In the genomic region with DNA sequence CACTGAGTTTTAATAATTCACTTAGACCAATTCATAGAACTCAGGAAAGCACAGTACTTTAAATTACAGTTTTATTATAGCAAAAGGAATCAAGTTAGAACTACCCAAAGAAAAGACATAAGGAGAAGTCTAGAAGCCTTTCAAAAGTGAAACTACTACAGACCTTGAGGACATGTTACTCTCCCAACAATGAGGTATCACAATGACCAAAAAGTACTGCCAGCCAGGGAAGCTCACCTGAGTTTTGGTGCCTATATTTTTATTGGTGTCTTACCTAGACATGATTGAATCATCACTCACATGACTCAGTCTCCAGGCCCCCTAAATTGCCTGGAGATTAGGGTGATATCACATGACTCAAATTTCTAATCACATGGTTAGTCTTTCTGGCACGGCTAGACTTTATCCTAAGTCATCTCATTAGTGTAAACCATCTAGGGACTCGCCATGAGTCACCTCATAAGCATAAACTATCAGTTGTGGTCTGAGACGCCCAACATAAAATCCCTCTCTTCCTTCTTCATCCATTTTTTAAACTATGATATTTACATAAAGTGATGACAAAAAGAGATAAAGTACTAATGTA, we compare ENCODE assay signal across 1 cellular context.
TF ChIP-seq lines count a peak whose summit lies in the region.

No MANE protein-coding gene starts in this region.

TF ChIP-seq in H1, 55 proteins besides CTCF, POLR2A, EP300 and RAD21:
- TF ChIP-seq JUN (IDR thresholded peaks at IDR 0.05; ENCODE audit: low read depth, low read length) (no peak), BACH1 (IDR thresholded peaks at IDR 0.05; ENCODE audit: low read length) (no peak), EGR1 (IDR thresholded peaks at IDR 0.05; ENCODE audit: borderline replicate concordance, low read depth, low read length) (no peak), SP2 (IDR thresholded peaks at IDR 0.05; ENCODE audit: low read length) (no peak), BCL11A (IDR thresholded peaks at IDR 0.05; ENCODE audit: low read depth in 2 of 2, low read length in 2 of 2) (no peak), SAP30 (IDR thresholded peaks at IDR 0.05; ENCODE audit: insufficient read depth, insufficient replicate concordance, low read length) (no peak), SIX5 (IDR thresholded peaks at IDR 0.05; ENCODE audit: low read depth, low read length) (no peak), CBX5 (IDR thresholded peaks at IDR 0.05; ENCODE audit: low read depth, low read length) (no peak), SRF (IDR thresholded peaks at IDR 0.05; ENCODE audit: low read depth, low read length) (no peak), RBBP5 (IDR thresholded peaks at IDR 0.05; ENCODE audit: borderline replicate concordance, low read depth, low read length) (no peak), TAF7 (optimal IDR thresholded peaks at IDR 0.05; ENCODE audit: borderline replicate concordance, low read depth, low read length) (no peak), FOSL1 (IDR thresholded peaks at IDR 0.05; ENCODE audit: insufficient read depth, low read depth, low read length) (no peak), CBX8 (IDR thresholded peaks at IDR 0.05; ENCODE audit: borderline replicate concordance, low read depth, low read length) (no peak), KDM4A (IDR thresholded peaks at IDR 0.05; ENCODE audit: low read depth, low read length, severe bottlenecking) (no peak), KDM5A (IDR thresholded peaks at IDR 0.05; ENCODE audit: low read length) (no peak), JUND (IDR thresholded peaks at IDR 0.05; ENCODE audit: low read length) (no peak), SIRT6 (IDR thresholded peaks at IDR 0.05; ENCODE audit: low read length) (no peak)
- TF ChIP-seq, protein P1, sequence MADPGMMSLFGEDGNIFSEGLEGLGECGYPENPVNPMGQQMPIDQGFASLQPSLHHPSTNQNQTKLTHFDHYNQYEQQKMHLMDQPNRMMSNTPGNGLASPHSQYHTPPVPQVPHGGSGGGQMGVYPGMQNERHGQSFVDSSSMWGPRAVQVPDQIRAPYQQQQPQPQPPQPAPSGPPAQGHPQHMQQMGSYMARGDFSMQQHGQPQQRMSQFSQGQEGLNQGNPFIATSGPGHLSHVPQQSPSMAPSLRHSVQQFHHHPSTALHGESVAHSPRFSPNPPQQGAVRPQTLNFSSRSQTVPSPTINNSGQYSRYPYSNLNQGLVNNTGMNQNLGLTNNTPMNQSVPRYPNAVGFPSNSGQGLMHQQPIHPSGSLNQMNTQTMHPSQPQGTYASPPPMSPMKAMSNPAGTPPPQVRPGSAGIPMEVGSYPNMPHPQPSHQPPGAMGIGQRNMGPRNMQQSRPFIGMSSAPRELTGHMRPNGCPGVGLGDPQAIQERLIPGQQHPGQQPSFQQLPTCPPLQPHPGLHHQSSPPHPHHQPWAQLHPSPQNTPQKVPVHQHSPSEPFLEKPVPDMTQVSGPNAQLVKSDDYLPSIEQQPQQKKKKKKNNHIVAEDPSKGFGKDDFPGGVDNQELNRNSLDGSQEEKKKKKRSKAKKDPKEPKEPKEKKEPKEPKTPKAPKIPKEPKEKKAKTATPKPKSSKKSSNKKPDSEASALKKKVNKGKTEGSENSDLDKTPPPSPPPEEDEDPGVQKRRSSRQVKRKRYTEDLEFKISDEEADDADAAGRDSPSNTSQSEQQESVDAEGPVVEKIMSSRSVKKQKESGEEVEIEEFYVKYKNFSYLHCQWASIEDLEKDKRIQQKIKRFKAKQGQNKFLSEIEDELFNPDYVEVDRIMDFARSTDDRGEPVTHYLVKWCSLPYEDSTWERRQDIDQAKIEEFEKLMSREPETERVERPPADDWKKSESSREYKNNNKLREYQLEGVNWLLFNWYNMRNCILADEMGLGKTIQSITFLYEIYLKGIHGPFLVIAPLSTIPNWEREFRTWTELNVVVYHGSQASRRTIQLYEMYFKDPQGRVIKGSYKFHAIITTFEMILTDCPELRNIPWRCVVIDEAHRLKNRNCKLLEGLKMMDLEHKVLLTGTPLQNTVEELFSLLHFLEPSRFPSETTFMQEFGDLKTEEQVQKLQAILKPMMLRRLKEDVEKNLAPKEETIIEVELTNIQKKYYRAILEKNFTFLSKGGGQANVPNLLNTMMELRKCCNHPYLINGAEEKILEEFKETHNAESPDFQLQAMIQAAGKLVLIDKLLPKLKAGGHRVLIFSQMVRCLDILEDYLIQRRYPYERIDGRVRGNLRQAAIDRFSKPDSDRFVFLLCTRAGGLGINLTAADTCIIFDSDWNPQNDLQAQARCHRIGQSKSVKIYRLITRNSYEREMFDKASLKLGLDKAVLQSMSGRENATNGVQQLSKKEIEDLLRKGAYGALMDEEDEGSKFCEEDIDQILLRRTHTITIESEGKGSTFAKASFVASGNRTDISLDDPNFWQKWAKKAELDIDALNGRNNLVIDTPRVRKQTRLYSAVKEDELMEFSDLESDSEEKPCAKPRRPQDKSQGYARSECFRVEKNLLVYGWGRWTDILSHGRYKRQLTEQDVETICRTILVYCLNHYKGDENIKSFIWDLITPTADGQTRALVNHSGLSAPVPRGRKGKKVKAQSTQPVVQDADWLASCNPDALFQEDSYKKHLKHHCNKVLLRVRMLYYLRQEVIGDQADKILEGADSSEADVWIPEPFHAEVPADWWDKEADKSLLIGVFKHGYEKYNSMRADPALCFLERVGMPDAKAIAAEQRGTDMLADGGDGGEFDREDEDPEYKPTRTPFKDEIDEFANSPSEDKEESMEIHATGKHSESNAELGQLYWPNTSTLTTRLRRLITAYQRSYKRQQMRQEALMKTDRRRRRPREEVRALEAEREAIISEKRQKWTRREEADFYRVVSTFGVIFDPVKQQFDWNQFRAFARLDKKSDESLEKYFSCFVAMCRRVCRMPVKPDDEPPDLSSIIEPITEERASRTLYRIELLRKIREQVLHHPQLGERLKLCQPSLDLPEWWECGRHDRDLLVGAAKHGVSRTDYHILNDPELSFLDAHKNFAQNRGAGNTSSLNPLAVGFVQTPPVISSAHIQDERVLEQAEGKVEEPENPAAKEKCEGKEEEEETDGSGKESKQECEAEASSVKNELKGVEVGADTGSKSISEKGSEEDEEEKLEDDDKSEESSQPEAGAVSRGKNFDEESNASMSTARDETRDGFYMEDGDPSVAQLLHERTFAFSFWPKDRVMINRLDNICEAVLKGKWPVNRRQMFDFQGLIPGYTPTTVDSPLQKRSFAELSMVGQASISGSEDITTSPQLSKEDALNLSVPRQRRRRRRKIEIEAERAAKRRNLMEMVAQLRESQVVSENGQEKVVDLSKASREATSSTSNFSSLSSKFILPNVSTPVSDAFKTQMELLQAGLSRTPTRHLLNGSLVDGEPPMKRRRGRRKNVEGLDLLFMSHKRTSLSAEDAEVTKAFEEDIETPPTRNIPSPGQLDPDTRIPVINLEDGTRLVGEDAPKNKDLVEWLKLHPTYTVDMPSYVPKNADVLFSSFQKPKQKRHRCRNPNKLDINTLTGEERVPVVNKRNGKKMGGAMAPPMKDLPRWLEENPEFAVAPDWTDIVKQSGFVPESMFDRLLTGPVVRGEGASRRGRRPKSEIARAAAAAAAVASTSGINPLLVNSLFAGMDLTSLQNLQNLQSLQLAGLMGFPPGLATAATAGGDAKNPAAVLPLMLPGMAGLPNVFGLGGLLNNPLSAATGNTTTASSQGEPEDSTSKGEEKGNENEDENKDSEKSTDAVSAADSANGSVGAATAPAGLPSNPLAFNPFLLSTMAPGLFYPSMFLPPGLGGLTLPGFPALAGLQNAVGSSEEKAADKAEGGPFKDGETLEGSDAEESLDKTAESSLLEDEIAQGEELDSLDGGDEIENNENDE (IDR thresholded peaks at IDR 0.05; ENCODE audit: insufficient replicate concordance, low read length) = no peak
